9 cellular contexts compared by ENCODE assay signal in genomic region chr9:93416530-93417235, GRCh38.
"Had no signal": no experiment of that assay in that cellular context is flagged by ENCODE, and none has a peak within 500 bp of the region (broad histone marks: within the 10 kb centered on the region; RNA-seq: fewer than 3 reads in every experiment).

No MANE protein-coding gene starts in this region.

- ATAC-seq: GM23338, HCT116 had no signal

- H3K4me2 ChIP-seq: GM23338 had no signal

- H3K4me3 ChIP-seq: GM23248, GM23338, HAP-1 had no signal

- H3K9me3 ChIP-seq: HAP-1 had no signal

- DNase-seq: GM23248, GOT3, H7, H9, HCEC 1CT, HFFc6 had no signal

- H3K27ac ChIP-seq: GM23248 had no signal

- H3K36me3 ChIP-seq: HAP-1 had no signal

- H2AFZ ChIP-seq: GM23248, GM23338 had no signal

- H3K9ac ChIP-seq: GM23248 had no signal
